ENCODE assay signal across 22 cellular contexts in genomic region chr6:19530188-19530587, GRCh38.
DNase-seq lines count a peak whose midpoint lies in the region; ATAC-seq and TF ChIP-seq lines count a peak whose summit lies in the region.
"Had no signal": no experiment of that assay in that cellular context is flagged by ENCODE, and none has a peak within 500 bp of the region (broad histone marks: within the 10 kb centered on the region; RNA-seq: fewer than 3 reads in every experiment).

No MANE protein-coding gene starts in this region.

- H3K4me3 ChIP-seq in MM.1S (ENCODE audit: low read length), result no peak overlapping the region
- H3K4me3 ChIP-seq: A549; BLaER1 treated with 17β-estradiol and CSF1 and Interleukin-3, amounts not matched to agents 10 nM and 100 nM; GM12878 had no signal

- H4K20me1 ChIP-seq in MM.1S (ENCODE audit: insufficient read depth, low read length), result no peaks in the 10 kb centered on the region
- H4K20me1 ChIP-seq: BLaER1 treated with 17β-estradiol and CSF1 and Interleukin-3, amounts not matched to agents 10 nM and 100 nM had no signal

- DNase-seq in MM.1S, result peak; percentile 7
- DNase-seq in activated naive CD4-positive, alpha-beta T cell treated with Interleukin-2 at 50 U/mL for 16 hours, result no peak
- DNase-seq in SHP77 (lab: John Stamatoyannopoulos, UW), result no peak
- DNase-seq in activated CD4-positive, alpha-beta T cell treated with anti-CD3 and anti-CD28 coated beads, Interleukin-2, amount 50 U/mL, for 4 hours, result no peak
- DNase-seq: AML-193; CD4-positive, alpha-beta T cell; CD8-positive, alpha-beta T cell; COR-L47; DMS 273 treated with DMSO at 0.1 percent for 48 hours; DMS153; DMS53; DMS79; DND-41; EL; GDM1 had no signal

- H3K36me3 ChIP-seq in MM.1S (replicated peaks; ENCODE audit: insufficient read depth, low read length), result no peaks in the 10 kb centered on the region
- H3K36me3 ChIP-seq: BLaER1 treated with 17β-estradiol and CSF1 and Interleukin-3, amounts not matched to agents 10 nM and 100 nM had no signal

- H3K27ac ChIP-seq in MM.1S (ENCODE audit: low read length), result no peak overlapping the region
- H3K27ac ChIP-seq: 22Rv1; A549; BLaER1 treated with 17β-estradiol and CSF1 and Interleukin-3, amounts not matched to agents 10 nM and 100 nM; C4-2B had no signal

- H3K79me2 ChIP-seq in MM.1S (ENCODE audit: low read length), result no peaks in the 10 kb centered on the region

- no peaks in the 10 kb centered on the region for H3K27me3 ChIP-seq in MM.1S (replicated peaks; ENCODE audit: insufficient read depth, low read length)
- H3K27me3 ChIP-seq: BLaER1 treated with 17β-estradiol and CSF1 and Interleukin-3, amounts not matched to agents 10 nM and 100 nM had no signal

- no peak for TF ChIP-seq CTCF in MM.1S (IDR thresholded peaks at IDR 0.05; ENCODE audit: low read length)

- H3K9me2 ChIP-seq in MM.1S (replicated peaks; ENCODE audit: insufficient read depth, low read length), result no peaks in the 10 kb centered on the region

- H3K4me1 ChIP-seq in MM.1S (ENCODE audit: low read length), result peaks cover 5% of the 10 kb centered on the region; the same call in 1 of the 2 replicates
- H3K4me1 ChIP-seq: A549; BLaER1 treated with 17β-estradiol and CSF1 and Interleukin-3, amounts not matched to agents 10 nM and 100 nM had no signal

- H3K9me3 ChIP-seq in MM.1S (replicated peaks; ENCODE audit: insufficient read depth, low read length), result no peaks in the 10 kb centered on the region
- H3K9me3 ChIP-seq: A549; BLaER1 treated with 17β-estradiol and CSF1 and Interleukin-3, amounts not matched to agents 10 nM and 100 nM had no signal

- no peak overlapping the region for H3K4me2 ChIP-seq in MM.1S (ENCODE audit: low read depth, low read length)
- H3K4me2 ChIP-seq: A549; BLaER1 treated with 17β-estradiol and CSF1 and Interleukin-3, amounts not matched to agents 10 nM and 100 nM had no signal

- ATAC-seq in GM18508 (IDR thresholded peaks at IDR 0.05; ENCODE audit: insufficient read depth, unreplicated experiment) (peak; percentile 84), GM18867 (IDR thresholded peaks at IDR 0.05; ENCODE audit: unreplicated experiment) (peak; percentile 79)
- ATAC-seq: A549; CD8-positive, alpha-beta T cell; GM12878 had no signal

- no peaks in the 10 kb centered on the region for H3F3A ChIP-seq in MM.1S (ENCODE audit: insufficient read depth, low read length)

- no peak overlapping the region for H3K9ac ChIP-seq in MM.1S (ENCODE audit: low read length)
- H3K9ac ChIP-seq: BLaER1 treated with 17β-estradiol and CSF1 and Interleukin-3, amounts not matched to agents 10 nM and 100 nM had no signal

- no peak overlapping the region for H2AFZ ChIP-seq in MM.1S (ENCODE audit: low read length)
